Comparison of ENCODE assay signal across 8 cellular contexts in the genomic region with DNA sequence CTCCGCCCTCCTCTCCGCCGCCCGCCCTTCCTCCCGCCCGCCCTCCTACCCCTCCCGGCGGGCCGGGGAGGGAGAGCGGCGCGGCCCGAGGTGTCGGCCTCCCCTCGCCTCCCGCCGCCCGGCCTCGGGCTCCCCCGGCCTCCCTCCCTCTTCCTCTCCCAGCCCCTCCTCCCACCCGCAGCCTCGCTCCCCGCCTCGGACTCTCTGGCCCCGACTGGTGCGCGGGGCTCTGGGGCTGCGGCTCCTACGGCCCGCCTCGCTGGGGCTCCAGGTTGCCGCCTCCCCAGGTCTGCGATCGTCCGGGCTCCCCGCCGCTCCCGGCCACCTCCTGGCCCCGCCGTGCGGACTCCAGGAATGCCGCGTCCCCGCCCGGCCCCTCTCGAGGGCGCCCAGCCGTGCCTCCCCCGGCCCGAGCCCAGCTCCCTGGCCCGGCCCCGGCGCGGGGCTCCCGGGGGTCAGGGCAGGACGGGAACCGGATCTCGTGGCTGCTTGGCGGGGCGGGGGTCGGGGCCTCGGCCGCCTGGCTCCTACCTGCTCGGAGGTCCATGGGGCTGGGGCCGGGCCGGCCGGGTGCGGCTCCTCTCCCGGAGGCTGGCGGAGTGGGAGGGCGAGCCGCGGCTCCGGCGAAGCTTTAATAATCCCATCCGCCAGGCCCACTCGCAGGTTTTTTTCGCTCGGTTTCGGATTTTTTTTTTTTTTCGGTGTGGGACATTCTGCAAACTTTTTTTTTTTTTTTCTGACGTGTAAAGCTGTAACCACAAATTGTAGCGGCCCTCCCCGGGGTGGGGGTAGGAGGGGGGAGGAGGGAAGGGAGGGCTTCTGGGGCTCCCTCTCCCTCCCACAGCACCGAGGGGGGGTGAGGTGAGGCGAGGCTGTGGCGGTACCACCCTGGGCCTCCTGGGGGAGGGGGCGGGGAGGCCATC. TPM values are rescaled to one million over a fixed set of nuclear protein-coding genes. Genes with fewer than 3 reads are reported as not detected.
DNase-seq lines count a peak whose midpoint lies in the region; ATAC-seq and TF ChIP-seq lines count a peak whose summit lies in the region.

A gene (minus strand): TSS at position 606 of the 923 bp plus-strand sequence. CDS start 59 bp downstream, at position 547.

- no peaks in the 10 kb centered on the region for H3K9me3 Mint-ChIP-seq in activated CD4-positive, alpha-beta T cell treated with anti-CD3 and anti-CD28 coated beads for 36 hours (ENCODE audit: low read depth)

- H3K4me3 ChIP-seq in GM06990 (replicated peaks; ENCODE audit: low read depth, low read length) (peak within 1 kb of the TSS; percentile 56), MG63 (peak within 1 kb of the TSS; percentile 63), lower lobe of right lung (peak within 1 kb of the TSS; percentile 71)

- POLR2A ChIA-PET in activated CD4-positive, alpha-beta T cell treated with anti-CD3 and anti-CD28 coated beads for 36 hours (lab: Charles Lee), result no interaction called here

- CTCF ChIA-PET in activated CD4-positive, alpha-beta T cell treated with anti-CD3 and anti-CD28 coated beads for 36 hours (lab: Charles Lee), result interaction anchor here (0.7 to 20.0 kb wide), 8 partner anchors 8 to 199 kb away, joined by 3 to 445 read pairs (median 3); a partner anchor contains a TSS

- TF ChIP-seq CTCF in GM06990 (IDR thresholded peaks at IDR 0.05; ENCODE audit: insufficient read depth, low read length, poor library complexity, severe bottlenecking), result no peak
- TF ChIP-seq CTCF in lower lobe of right lung (IDR thresholded peaks at IDR 0.05), result no peak

- peak within 1 kb of the TSS; percentile 75 for H3K27ac Mint-ChIP-seq in activated CD4-positive, alpha-beta T cell treated with anti-CD3 and anti-CD28 coated beads for 36 hours

- ATAC-seq in activated CD4-positive, alpha-beta T cell treated with anti-CD3 and anti-CD28 coated beads for 36 hours, result peak; percentile 43
- peak; percentile 66 to 72 for ATAC-seq in lower lobe of right lung

- peaks cover 48% of the 10 kb centered on the region for H3K4me1 ChIP-seq in lower lobe of right lung

- H3K27me3 Mint-ChIP-seq in activated CD4-positive, alpha-beta T cell treated with anti-CD3 and anti-CD28 coated beads for 36 hours, result peaks cover 34% of the 10 kb centered on the region

- peak within 1 kb of the TSS; percentile 91 for H3K27ac ChIP-seq in lower lobe of right lung

- H3K9me3 ChIP-seq in MG63 (no peaks in the 10 kb centered on the region), lower lobe of right lung (no peaks in the 10 kb centered on the region)

- peak; percentile 59 for DNase-seq in GM06990 (ENCODE audit: extremely low read depth, insufficient read length)
- DNase-seq in MG63, result peak; percentile 93
- DNase-seq in activated CD4-positive, alpha-beta T cell treated with anti-CD3 and anti-CD28 coated beads for 36 hours, result peak; percentile 71
- peak; percentile 68 for DNase-seq in dermis blood vessel endothelial cell
- peak; percentile 81 for DNase-seq in lower lobe of right lung
- peak; percentile 65 for DNase-seq in stimulated activated CD8-positive, alpha-beta memory T cell treated with anti-CD3 and anti-CD28 coated beads, Interleukin-4, amount 100 ng/mL, for 48 hours
- no peak for DNase-seq in NCI-H1092 treated with DMSO at 0.1 percent for 48 hours (lab: John Stamatoyannopoulos, UW)
- no peak for DNase-seq in SK-N-DZ (ENCODE audit: low spot score)

- H3K4me3 Mint-ChIP-seq in activated CD4-positive, alpha-beta T cell treated with anti-CD3 and anti-CD28 coated beads for 36 hours, result peak within 1 kb of the TSS; percentile 73

- peaks cover 39% of the 10 kb centered on the region for H3K4me1 Mint-ChIP-seq in activated CD4-positive, alpha-beta T cell treated with anti-CD3 and anti-CD28 coated beads for 36 hours

- H3K36me3 Mint-ChIP-seq in activated CD4-positive, alpha-beta T cell treated with anti-CD3 and anti-CD28 coated beads for 36 hours (ENCODE audit: low read depth), result no peaks in the 10 kb centered on the region

- intact Hi-C loops in activated CD4-positive, alpha-beta T cell treated with anti-CD3 and anti-CD28 coated beads for 36 hours (cut with DNase I, micrococcal nuclease), result no loop called here
- intact Hi-C loops in lower lobe of right lung (cut with DNase I), result no loop called here

- H3K27me3 ChIP-seq in GM06990 (replicated peaks; ENCODE audit: control insufficient read depth, insufficient read depth, low read length) (peaks cover 3% of the 10 kb centered on the region; the same call in 1 of the 2 replicates), MG63 (no peaks in the 10 kb centered on the region), lower lobe of right lung (ENCODE audit: low read depth) (no peaks in the 10 kb centered on the region)

- H3K36me3 ChIP-seq in GM06990 (ENCODE audit: control insufficient read depth, insufficient read depth, low read length) (no peaks in the 10 kb centered on the region), MG63 (peaks cover 15% of the 10 kb centered on the region), lower lobe of right lung (no peaks in the 10 kb centered on the region)

RNA-seq across cellular contexts. Expression of the gene that starts here (rescaled TPM):
- total RNA-seq in MG63 (2014; rRNA removed; shearing (Covaris generic); ENCODE audit: low replicate concordance), result 6.4 and 7.7 TPM in 2 replicates
- total RNA-seq in activated CD4-positive, alpha-beta T cell treated with anti-CD3 and anti-CD28 coated beads for 36 hours, result under 1 TPM; 0.09 to 0.27 TPM
- 2.0 and 3.0 TPM in 2 replicates for total RNA-seq in dermis blood vessel endothelial cell
- total RNA-seq in lower lobe of right lung, result 3.7 TPM
- 0.12 and 0.21 TPM in 2 replicates for polyA plus RNA-seq in SK-N-DZ (2014; cell fraction: cytosol; rRNA removed)
- polyA plus RNA-seq in SK-N-DZ (2014; cell fraction: nucleus; rRNA removed), result 1.4 TPM in 1 of 2 replicates, not detected in the other

Comparison
In these comparisons a context has a peak if more than half of its experiments do, and no peak if none do; other contexts are left out.
1. Peak in DNase-seq and ATAC-seq in activated CD4-positive, alpha-beta T cell treated with anti-CD3 and anti-CD28 coated beads for 36 hours; RNA of the gene not detected or under 1 TPM.
2. DNase-seq: peak in GM06990 (single experiment), MG63 (single experiment), dermis blood vessel endothelial cell (single experiment), lower lobe of right lung (single experiment) and stimulated activated CD8-positive, alpha-beta memory T cell treated with anti-CD3 and anti-CD28 coated beads, Interleukin-4, amount 100 ng/mL, for 48 hours (single experiment); none in NCI-H1092 treated with DMSO at 0.1 percent for 48 hours (single experiment) and SK-N-DZ (single experiment).
3. Peak in every context shown above with its lines, with median percentiles within 50 percentile points of each other: H3K4me3 ChIP-seq.